ENCODE assay signal across 1 cellular context in genomic region chr4:25401066-25401465, GRCh38.
TF ChIP-seq lines count a peak whose summit lies in the region.

No MANE protein-coding gene starts in this region.

TF ChIP-seq in A549, 52 proteins besides CTCF, POLR2A, EP300 and RAD21 (continued from another document):
- TF ChIP-seq MAX (IDR thresholded peaks at IDR 0.05) (no peak), POLR2AphosphoS2 (conservative IDR thresholded peaks at IDR 0.05; ENCODE audit: low read length) (no peak), HOXB5 (CRISPR knock-in tag; IDR thresholded peaks at IDR 0.05) (no peak), FOSL2 (IDR thresholded peaks at IDR 0.05) (no peak), FOSL2 (CRISPR knock-in tag; IDR thresholded peaks at IDR 0.05) (no peak), GATA3 (IDR thresholded peaks at IDR 0.05; ENCODE audit: borderline replicate concordance) (no peak; the same call in 1 of the 2 replicates), HEYL (CRISPR knock-in tag; IDR thresholded peaks at IDR 0.05) (no peak)
